In the genomic region with DNA sequence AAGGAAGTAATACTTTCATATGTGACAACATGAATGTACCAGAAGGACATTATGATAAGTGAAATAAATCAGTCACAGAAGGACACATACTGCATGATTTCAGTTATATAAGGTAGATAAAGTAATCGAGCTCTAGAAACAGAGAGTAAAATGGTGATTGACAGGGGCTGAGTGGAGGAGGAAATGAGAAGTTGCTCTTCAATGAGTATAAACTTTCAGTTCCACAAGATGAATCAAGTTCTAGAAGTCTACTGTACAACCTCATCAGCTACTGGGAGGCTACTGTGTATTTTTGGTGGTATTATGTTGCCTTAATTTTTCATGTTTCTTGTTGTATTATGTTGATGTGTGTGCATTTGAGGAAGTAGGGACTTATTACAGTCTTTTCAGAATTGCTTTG, we compare ENCODE assay signal across 29 cellular contexts.
"Had no signal": no experiment of that assay in that cellular context is flagged by ENCODE, and none has a peak within 500 bp of the region (broad histone marks: within the 10 kb centered on the region; RNA-seq: fewer than 3 reads in every experiment).

No MANE protein-coding gene starts in this region.

- H3K4me3 ChIP-seq: ascending aorta, body of pancreas, breast epithelium, coronary artery, Peyer's patch, SJSA1 had no signal

- H3K9ac ChIP-seq: SK-N-SH had no signal

- DNase-seq: activated CD4-positive, alpha-beta T cell treated with anti-CD3 and anti-CD28 coated beads for 36 hours; activated CD4-positive, alpha-beta T cell treated with anti-CD3 and anti-CD28 coated beads, Interleukin-2, amount 10 ng/mL, durations not matched to agents 7 days and 5 days; activated CD4-positive, alpha-beta T cell treated with anti-CD3 and anti-CD28 coated beads, Interleukin-2, amount 50 U/mL, for 48 hours; activated CD8-positive, alpha-beta T cell treated with anti-CD3 and anti-CD28 coated beads, Interleukin-2, amount 10 ng/mL, durations not matched to agents 7 days and 5 days; activated gamma-delta T cell; activated naive CD4-positive, alpha-beta T cell treated with Interleukin-2 at 50 U/mL for 16 hours; activated naive CD8-positive, alpha-beta T cell treated with anti-CD3 and anti-CD28 coated beads, Interleukin-2, amount 10 ng/mL, durations not matched to agents 7 days and 5 days; activated T-cell treated with anti-CD3 and anti-CD28 coated beads, Interleukin-2, amount 50 U/mL, for 24 hours; amygdala; body of pancreas; Karpas-422; NCI-H1105; NCI-H1417 treated with DMSO at 0.1 percent for 48 hours; NCI-H2029; NCI-H2171; NCI-H510A; NCI-H526; NCI-H748 treated with DMSO at 0.1 percent for 48 hours; PC-3; Peyer's patch; RPMI8226; SHP77 treated with DMSO at 0.1 percent for 48 hours; SK-N-SH had no signal

- H3K4me2 ChIP-seq: SK-N-SH had no signal

- H3K36me3 ChIP-seq: ascending aorta, breast epithelium, Peyer's patch, SJSA1 had no signal

- H3K27ac ChIP-seq: ascending aorta, body of pancreas, breast epithelium, coronary artery, Peyer's patch, SJSA1 had no signal

- H3K4me1 ChIP-seq: ascending aorta, body of pancreas, breast epithelium, Peyer's patch, SJSA1 had no signal

- ATAC-seq: activated CD4-positive, alpha-beta T cell treated with anti-CD3 and anti-CD28 coated beads for 36 hours; activated CD4-positive, CD25-positive, alpha-beta regulatory T cell treated with anti-CD3 and anti-CD28 coated beads, Interleukin-2, amount 50 U/mL, for 24 hours; activated CD8-positive, alpha-beta T cell treated with anti-CD3 and anti-CD28 coated beads, Interleukin-2, amount 10 ng/mL, durations not matched to agents 7 days and 5 days; body of pancreas; PC-3; WTC11 had no signal

- H3K27me3 ChIP-seq: ascending aorta, body of pancreas, breast epithelium, Peyer's patch, SJSA1 had no signal

- H3K9me3 ChIP-seq: body of pancreas, SJSA1, SK-N-SH had no signal
